ENCODE assay signal across 32 cellular contexts in the genomic region with DNA sequence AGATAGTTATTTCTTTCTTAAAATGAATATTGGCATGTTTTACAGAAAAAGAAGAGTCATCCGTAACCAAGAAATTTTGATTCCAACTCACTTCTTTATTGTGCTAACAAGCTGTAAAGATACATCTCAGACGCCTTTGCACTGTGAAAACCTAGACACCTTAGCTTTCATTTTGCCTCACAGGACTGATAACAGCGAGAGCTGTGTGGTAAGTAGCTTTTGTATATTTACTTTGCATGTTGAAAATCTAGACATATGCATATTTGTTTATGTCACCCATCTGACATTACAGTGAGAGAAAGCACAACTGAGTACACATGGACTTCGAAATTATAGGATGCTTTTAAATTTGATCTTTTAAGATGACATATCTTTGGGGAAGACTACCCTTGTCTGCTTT.
"Had no signal": no experiment of that assay in that cellular context is flagged by ENCODE, and none has a peak within 500 bp of the region (broad histone marks: within the 10 kb centered on the region; RNA-seq: fewer than 3 reads in every experiment).

No MANE protein-coding gene starts in this region.

- H3K4me1 ChIP-seq: adrenal gland, breast epithelium had no signal

- H3K27ac ChIP-seq: adrenal gland, brain microvascular endothelial cell, breast epithelium, VCaP had no signal

- H3K36me3 ChIP-seq: adrenal gland, brain microvascular endothelial cell, breast epithelium had no signal

- H3K4me3 ChIP-seq: adrenal gland, body of pancreas, breast epithelium had no signal

- DNase-seq: activated B cell treated with CpG ODN at 0.5 μM for 24 hours; activated CD4-positive, alpha-beta memory T cell treated with anti-CD3 and anti-CD28 coated beads for 36 hours; activated CD4-positive, alpha-beta T cell treated with anti-CD3 and anti-CD28 coated beads for 4 hours; activated CD4-positive, alpha-beta T cell treated with anti-CD3 and anti-CD28 coated beads, Interleukin-2, amount 10 ng/mL, durations not matched to agents 24 days and 14 days; activated CD4-positive, alpha-beta T cell treated with anti-CD3 and anti-CD28 coated beads, Interleukin-2, amount 50 U/mL, for 1 hour; activated CD4-positive, alpha-beta T cell treated with anti-CD3 and anti-CD28 coated beads, Interleukin-2, amount 50 U/mL, for 4 hours; activated CD4-positive, CD25-positive, alpha-beta regulatory T cell treated with anti-CD3 and anti-CD28 coated beads, Interleukin-2, amount 50 U/mL, for 72 hours; activated CD8-positive, alpha-beta memory T cell treated with anti-CD3 and anti-CD28 coated beads, Interleukin-2, amount 50 U/mL, for 4 hours; activated CD8-positive, alpha-beta T cell treated with anti-CD3 and anti-CD28 coated beads for 36 hours; activated effector memory CD4-positive, alpha-beta T cell treated with anti-CD3 and anti-CD28 coated beads, Interleukin-2, amount 50 U/mL, for 16 hours; activated gamma-delta T cell treated with Interleukin-2 at 50 U/mL for 16 hours; activated naive CD4-positive, alpha-beta T cell; activated naive CD4-positive, alpha-beta T cell treated with anti-CD3 and anti-CD28 coated beads for 36 hours; activated naive CD4-positive, alpha-beta T cell treated with anti-CD3 and anti-CD28 coated beads, Interleukin-2, amount 50 U/mL, for 16 hours; activated naive CD8-positive, alpha-beta T cell treated with anti-CD3 and anti-CD28 coated beads for 36 hours; activated T-cell treated with anti-CD3 and anti-CD28 coated beads for 4 hours; activated T-cell treated with anti-CD3 and anti-CD28 coated beads, Interleukin-2, amount 50 U/mL, for 1 hour; activated T-cell treated with anti-CD3 and anti-CD28 coated beads, Interleukin-2, amount 50 U/mL, for 4 hours; activated T-cell treated with anti-CD3 and anti-CD28 coated beads, Interleukin-2, amount 50 U/mL, for 72 hours; adrenal gland; amniotic stem cell; aorta; brain microvascular endothelial cell; central memory CD4-positive, alpha-beta T cell; T-helper 9 cell had no signal

- FAIRE-seq: astrocyte, TTC549 had no signal

- H3K27me3 ChIP-seq: adrenal gland, body of pancreas, brain microvascular endothelial cell, breast epithelium had no signal

- H3K9me3 ChIP-seq: adrenal gland, body of pancreas, breast epithelium had no signal

- ATAC-seq: activated CD8-positive, alpha-beta T cell treated with anti-CD3 and anti-CD28 coated beads for 36 hours; activated naive CD4-positive, alpha-beta T cell treated with anti-CD3 and anti-CD28 coated beads, Interleukin-2, amount 50 U/mL, for 72 hours; activated T-cell treated with anti-CD3 and anti-CD28 coated beads, Interleukin-2, amount 50 U/mL, for 4 hours; activated T-cell treated with anti-CD3 and anti-CD28 coated beads, Interleukin-2, amount 50 U/mL, for 72 hours; activated T-helper 17 cell treated with anti-CD3 and anti-CD28 coated beads, Interleukin-2, amount 50 U/mL, for 72 hours; body of pancreas had no signal
